2 cellular contexts compared by ENCODE assay signal in genomic region chr2:20496069-20496468, GRCh38.
TF ChIP-seq lines count a peak whose summit lies in the region.

No MANE protein-coding gene starts in this region.

TF ChIP-seq in A549, 52 proteins besides CTCF, POLR2A, EP300 and RAD21:
- TF ChIP-seq FOSL2 (IDR thresholded peaks at IDR 0.05), result no peak
- peak; percentile 38; the same call in 1 of the 2 replicates for TF ChIP-seq FOSL2 (CRISPR knock-in tag; IDR thresholded peaks at IDR 0.05)
- no peak for TF ChIP-seq BCL3 (IDR thresholded peaks at IDR 0.05)

TF ChIP-seq in IMR-90, 13 proteins besides CTCF, POLR2A, EP300 and RAD21:
- TF ChIP-seq NFE2L2 (IDR thresholded peaks at IDR 0.05; ENCODE audit: low read depth, low read length) (no peak), ELK1 (IDR thresholded peaks at IDR 0.05; ENCODE audit: borderline replicate concordance, low read depth, low read length) (no peak), MAZ (IDR thresholded peaks at IDR 0.05; ENCODE audit: borderline replicate concordance, low read depth, low read length) (no peak), BHLHE40 (IDR thresholded peaks at IDR 0.05; ENCODE audit: low read depth, low read length) (no peak), USF2 (IDR thresholded peaks at IDR 0.05; ENCODE audit: low read depth, low read length) (no peak), CHD1 (IDR thresholded peaks at IDR 0.05; ENCODE audit: low read depth, low read length) (no peak), MXI1 (IDR thresholded peaks at IDR 0.05; ENCODE audit: borderline replicate concordance, low read depth, low read length) (no peak), FOS (IDR thresholded peaks at IDR 0.05; ENCODE audit: low read depth, low read length) (no peak)
